8 cellular contexts compared by ENCODE assay signal in genomic region chr6:158068893-158069799, GRCh38.
DNase-seq lines count a peak whose midpoint lies in the region; ATAC-seq and TF ChIP-seq lines count a peak whose summit lies in the region.

No MANE protein-coding gene starts in this region.

- H3K9ac ChIP-seq in endodermal cell (ENCODE audit: extremely low read depth, low read length, poor library complexity, severe bottlenecking) = no peak overlapping the region

- H3K4me3 ChIP-seq in PC-9 = no peak overlapping the region
- H3K4me3 ChIP-seq in endodermal cell (ENCODE audit: low read length) = no peak overlapping the region

- peaks cover 40% of the 10 kb centered on the region for H3F3A ChIP-seq in PC-9 (ENCODE audit: insufficient read depth, low read depth)

- peaks cover 8% of the 10 kb centered on the region for H3K4me1 Mint-ChIP-seq in endodermal cell

- peak; percentile 80 for DNase-seq in EH (ENCODE audit: low read depth)
- DNase-seq in PC-9 = peak; percentile 78 to 84
- DNase-seq in endodermal cell = peak; percentile 74
- DNase-seq in posterior vena cava (ENCODE audit: low spot score) = peak; percentile 4
- DNase-seq in DMS114 treated with DMSO at 0.1 percent for 48 hours (lab: John Stamatoyannopoulos, UW; ENCODE audit: unreplicated experiment) = no peak
- no peak for DNase-seq in central memory CD4-positive, alpha-beta T cell
- no peak for DNase-seq in stimulated activated CD4-positive, alpha-beta T cell treated with anti-CD3 and anti-CD28 coated beads, Interleukin-2, amount 100 ng/mL, for 24 hours

- H3K36me3 ChIP-seq in PC-9 (ENCODE audit: low read depth) = peaks cover 27% of the 10 kb centered on the region
- peaks cover 46% of the 10 kb centered on the region for H3K36me3 ChIP-seq in endodermal cell (ENCODE audit: control insufficient read depth, insufficient read depth, low read length)

- no TSS peak for BruUV-seq in PC-9 (replicated peaks; lab: Mats Ljungman, UMichigan)

- no peak for ATAC-seq in HG03045 (IDR thresholded peaks at IDR 0.05; ENCODE audit: unreplicated experiment)

- no peaks in the 10 kb centered on the region for H3K9me2 ChIP-seq in PC-9 (ENCODE audit: insufficient read depth)

- no peak overlapping the region for H2AFZ ChIP-seq in PC-9

- H3K79me2 ChIP-seq in PC-9 (ENCODE audit: low read depth) = no peaks in the 10 kb centered on the region

- POLR2A ChIA-PET in PC-9 (lab: Charles Lee; ENCODE audit: unreplicated experiment) = interaction anchor here (0.7 to 0.8 kb wide), 2 partner anchors 14 to 641 kb away, joined by 5 to 8 read pairs; no protein-coding TSS in a partner anchor

- H3K4me3 Mint-ChIP-seq in endodermal cell = no peak overlapping the region

- peaks cover 25% of the 10 kb centered on the region for H3K36me3 Mint-ChIP-seq in endodermal cell (ENCODE audit: low read depth)

- H3K9me3 Mint-ChIP-seq in endodermal cell = no peaks in the 10 kb centered on the region

- intact Hi-C loops in PC-9 (cut with micrococcal nuclease; ENCODE audit: unreplicated experiment) (loop anchor here (1.0 to 5.0 kb wide), 3 partner anchors 29 to 82 kb away; no protein-coding TSS in a partner anchor), posterior vena cava (cut with DNase I) (loop anchor here in 1 of 2 donors (2.0 kb wide), 1 partner anchor 86 kb away; no protein-coding TSS in a partner anchor)

- H3K27me3 ChIP-seq in PC-9 (ENCODE audit: insufficient read depth, low read depth) = no peaks in the 10 kb centered on the region
- no peaks in the 10 kb centered on the region for H3K27me3 ChIP-seq in endodermal cell (ENCODE audit: control insufficient read depth, insufficient read depth, low read length, poor library complexity, severe bottlenecking)

- H3K27ac Mint-ChIP-seq in endodermal cell = no peak overlapping the region

- TF ChIP-seq CTCF in PC-9 (conservative IDR thresholded peaks at IDR 0.05) (no peak), endodermal cell (conservative IDR thresholded peaks at IDR 0.05) (no peak)

- WGBS in endodermal cell (ENCODE audit: insufficient coverage in 1 of 2, insufficient read length in 1 of 2), 2 experiments = 91 to 100% methylated on average over 8 to 14 of the region's 14 CpGs

- H3K4me1 ChIP-seq in PC-9 (replicated peaks; ENCODE audit: insufficient read depth) (peaks cover 49% of the 10 kb centered on the region), endodermal cell (ENCODE audit: control insufficient read depth, insufficient read depth, low read length) (no peaks in the 10 kb centered on the region)

- H3K27ac ChIP-seq in PC-9 (peak overlapping the region; percentile 83), endodermal cell (ENCODE audit: low read depth, low read length) (no peak overlapping the region)

- CTCF ChIA-PET in PC-9 (lab: Charles Lee) = interaction anchor here (0.5 to 0.7 kb wide), 3 partner anchors 382 to 753 kb away, joined by 3 to 7 read pairs (median 3); no protein-coding TSS in a partner anchor

- peak overlapping the region; percentile 55 for H3K4me2 ChIP-seq in PC-9

- H3K9me3 ChIP-seq in PC-9 (ENCODE audit: insufficient read depth, low read depth) = no peaks in the 10 kb centered on the region
- H3K9me3 ChIP-seq in endodermal cell (ENCODE audit: control insufficient read depth, low read length) = no peaks in the 10 kb centered on the region

- H4K20me1 ChIP-seq in PC-9 (ENCODE audit: insufficient read depth) = no peaks in the 10 kb centered on the region

- H3K27me3 Mint-ChIP-seq in endodermal cell (ENCODE audit: insufficient read depth) = no peaks in the 10 kb centered on the region

Comparison
In these comparisons a context has a peak if more than half of its experiments do, and no peak if none do; other contexts are left out.
1. DNase-seq: peak in EH (single experiment), PC-9 (2 of 2), endodermal cell (single experiment) and posterior vena cava (single experiment); none in DMS114 treated with DMSO at 0.1 percent for 48 hours (single experiment), central memory CD4-positive, alpha-beta T cell (single experiment) and stimulated activated CD4-positive, alpha-beta T cell treated with anti-CD3 and anti-CD28 coated beads, Interleukin-2, amount 100 ng/mL, for 24 hours (0 of 2).